ENCODE assay signal across 8 cellular contexts in the genomic region with DNA sequence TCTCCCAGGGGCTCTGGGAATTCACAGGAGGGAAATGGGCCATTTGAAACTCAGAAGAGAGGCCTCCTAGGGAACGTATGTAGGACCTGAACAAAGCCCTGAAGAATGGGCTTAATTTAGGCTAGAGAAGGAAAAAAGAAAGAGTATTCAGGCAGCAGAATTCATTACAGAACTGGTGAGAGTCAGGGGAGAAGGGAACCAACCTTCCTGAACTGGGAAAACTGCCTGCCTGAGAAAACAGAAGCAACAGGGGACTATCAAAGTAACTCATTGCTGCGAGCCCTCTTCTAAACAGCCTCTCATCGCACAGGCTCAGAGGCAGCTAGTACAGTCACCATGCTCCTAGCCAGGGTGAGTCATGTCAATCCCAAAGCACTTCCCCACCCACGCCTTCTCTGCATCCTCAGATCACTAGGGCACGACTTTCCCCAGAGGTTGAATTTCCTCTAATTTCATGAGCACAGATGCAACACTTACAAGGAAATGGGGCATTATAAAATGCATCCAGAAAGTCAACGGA.
DNase-seq lines count a peak whose midpoint lies in the region; ATAC-seq and TF ChIP-seq lines count a peak whose summit lies in the region.

No MANE protein-coding gene starts in this region.

- peak overlapping the region; percentile 87 for H3K27ac ChIP-seq in HUES64 (ENCODE audit: low read depth, low read length)
- H3K27ac ChIP-seq in iPS-18a (ENCODE audit: low read length) = peak overlapping the region; percentile 43
- peak overlapping the region in 4 of 5 donors; percentile 49 to 76 (median 69) for H3K27ac ChIP-seq in stomach

- peak overlapping the region; percentile 21; the same call in 1 of the 2 replicates for H3K9ac ChIP-seq in HUES64 (ENCODE audit: low read depth, low read length)
- H3K9ac ChIP-seq in iPS-18a (ENCODE audit: low read length) = no peak overlapping the region

- intact Hi-C loops in stomach (cut with DNase I; ENCODE audit: low total_unique reads) = no loop called here

- ATAC-seq in GM21367 (IDR thresholded peaks at IDR 0.05; ENCODE audit: unreplicated experiment) = peak; percentile 62

- no peaks in the 10 kb centered on the region for H3K36me3 ChIP-seq in HUES64 (ENCODE audit: insufficient read depth, low read length)
- H3K36me3 ChIP-seq in iPS-18a (ENCODE audit: control insufficient read depth, low read depth, low read length) = no peaks in the 10 kb centered on the region
- no peaks in the 10 kb centered on the region for H3K36me3 ChIP-seq in stomach

- H3K36me3 Mint-ChIP-seq in endothelial cell (ENCODE audit: low read depth, unreplicated experiment) = no peaks in the 10 kb centered on the region

- H3K4me1 Mint-ChIP-seq in endothelial cell (ENCODE audit: unreplicated experiment) = peaks cover 22% of the 10 kb centered on the region

- TF ChIP-seq CTCF in stomach (IDR thresholded peaks at IDR 0.05) (no peak), endothelial cell (IDR thresholded peaks at IDR 0.05; ENCODE audit: unreplicated experiment) (no peak)

- H3K4me3 ChIP-seq in HUES64 (ENCODE audit: low read length) = no peak overlapping the region
- H3K4me3 ChIP-seq in iPS-18a (ENCODE audit: low read length) = no peak overlapping the region
- no peak overlapping the region for H3K4me3 ChIP-seq in stomach

- H3K9me3 ChIP-seq in HUES64 (ENCODE audit: insufficient read depth, low read depth, low read length) = 0 out of 2 replicates have a peak, but pooled peaks cover 4% of the 10 kb centered on the region
- no peaks in the 10 kb centered on the region for H3K9me3 ChIP-seq in iPS-18a (ENCODE audit: control insufficient read depth, low read depth, low read length)
- no peaks in the 10 kb centered on the region for H3K9me3 ChIP-seq in stomach

- no peak for TF ChIP-seq EP300 in stomach (IDR thresholded peaks at IDR 0.05)

- no peaks in the 10 kb centered on the region for H3K27me3 ChIP-seq in HUES64 (ENCODE audit: insufficient read depth, low read length)
- no peaks in the 10 kb centered on the region for H3K27me3 ChIP-seq in iPS-18a (ENCODE audit: control insufficient read depth, insufficient read depth, low read length)
- no peaks in the 10 kb centered on the region for H3K27me3 ChIP-seq in stomach

- no peaks in the 10 kb centered on the region for H3K27me3 Mint-ChIP-seq in endothelial cell (ENCODE audit: unreplicated experiment)

- no peak for TF ChIP-seq POLR2A in stomach (IDR thresholded peaks at IDR 0.05)

- no peak overlapping the region for H3K27ac Mint-ChIP-seq in endothelial cell (ENCODE audit: unreplicated experiment)

- no peak overlapping the region for H3K4me3 Mint-ChIP-seq in endothelial cell (ENCODE audit: unreplicated experiment)

- no peaks in the 10 kb centered on the region for H3K9me3 Mint-ChIP-seq in endothelial cell (ENCODE audit: unreplicated experiment)

- peaks cover 50% of the 10 kb centered on the region for H3K4me1 ChIP-seq in HUES64 (ENCODE audit: insufficient read depth, low read length)
- H3K4me1 ChIP-seq in iPS-18a (ENCODE audit: control insufficient read depth, low read depth, low read length) = peaks cover 39% of the 10 kb centered on the region
- H3K4me1 ChIP-seq in stomach = peaks cover 7 to 29% (median 17%) of the 10 kb centered on the region in 4 donors

- WGBS in HUES64 = 10% methylated on average over 6 of the region's 6 CpGs
- 22 to 43% (median 37%) methylated on average over 6 of the region's 6 CpGs for WGBS in stomach, 5 donors

- DNase-seq in CD1c-positive myeloid dendritic cell (ENCODE audit: extremely low spot score) (peak; percentile 98), amniotic epithelial cell (ENCODE audit: low read depth) (peak; percentile 90), stomach (peak; percentile 49), endothelial cell (ENCODE audit: low spot score) (no peak), NCI-H774 (lab: John Stamatoyannopoulos, UW) (no peak)

Comparison
In these comparisons a context has a peak if more than half of its experiments do, and no peak if none do; other contexts are left out.
1. DNase-seq: peak in CD1c-positive myeloid dendritic cell (single experiment), amniotic epithelial cell (single experiment) and stomach (single experiment); none in endothelial cell (single experiment) and NCI-H774 (single experiment).
2. Peak in every context shown above with its lines, with median percentiles within 50 percentile points of each other: H3K27ac ChIP-seq.